Comparison of ENCODE assay signal across 5 cellular contexts in the genomic region with DNA sequence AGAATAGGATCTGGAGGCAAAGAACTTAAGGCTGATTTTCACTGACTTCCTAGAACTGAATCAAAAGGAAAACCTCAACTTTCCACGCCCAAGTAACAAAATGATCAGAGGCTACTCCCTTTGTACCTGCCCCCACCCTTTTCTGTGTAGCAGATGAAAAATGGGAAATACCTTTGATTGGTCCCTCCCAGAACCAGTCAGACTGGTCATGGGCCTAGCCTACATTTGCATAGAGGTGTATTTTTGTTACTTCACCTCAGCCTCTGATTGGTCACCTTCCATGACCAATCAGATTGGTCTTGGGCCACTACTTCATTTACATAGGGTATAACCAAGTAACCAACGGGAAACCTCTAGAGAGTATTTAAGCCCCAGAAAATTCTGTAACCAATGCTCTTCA.
"Had no signal": no experiment of that assay in that cellular context is flagged by ENCODE, and none has a peak within 500 bp of the region (broad histone marks: within the 10 kb centered on the region; RNA-seq: fewer than 3 reads in every experiment).

No MANE protein-coding gene starts in this region.

- H3K27ac Mint-ChIP-seq: GM23338, H9, IgD-negative memory B cell had no signal

- DNase-seq: H9, HCEC 1CT had no signal

- H3K36me3 Mint-ChIP-seq: IgD-negative memory B cell had no signal

- H3K4me1 Mint-ChIP-seq: GM23338, H9, IgD-negative memory B cell had no signal

- H2AFZ ChIP-seq: GM23338 had no signal

- H3K4me3 Mint-ChIP-seq: GM23338, H9, IgD-negative memory B cell had no signal

- H3K4me3 ChIP-seq: GM23338 had no signal

- H3K27me3 Mint-ChIP-seq: IgD-negative memory B cell had no signal

- ATAC-seq: GM23338, HepG2 had no signal

- H3K4me2 ChIP-seq: GM23338 had no signal
